ENCODE assay signal across 8 cellular contexts in the genomic region with DNA sequence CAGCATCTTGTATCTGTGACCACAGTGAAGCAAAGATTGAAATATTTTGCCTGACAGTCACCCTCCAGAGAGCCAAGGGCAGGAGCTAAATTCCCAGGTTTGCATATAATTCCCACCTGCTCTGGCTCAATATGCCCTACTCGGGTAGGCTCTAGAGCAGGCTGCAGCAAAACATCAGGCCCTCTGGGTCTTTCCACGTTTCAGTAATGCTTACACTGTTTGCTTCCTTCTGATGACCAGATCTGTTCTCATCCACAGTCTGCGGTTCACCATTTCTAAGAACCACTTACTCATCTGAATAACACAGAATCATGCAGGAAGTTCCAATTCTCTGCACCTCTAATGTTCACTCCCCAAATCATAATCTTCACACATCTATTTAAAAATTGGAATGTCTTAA.
DNase-seq lines count a peak whose midpoint lies in the region; ATAC-seq and TF ChIP-seq lines count a peak whose summit lies in the region.

No MANE protein-coding gene starts in this region.

- DNase-seq in GM12865 (ENCODE audit: low read depth) (peak; percentile 58), OCI-M1 (lab: John Stamatoyannopoulos, UW) (peak; percentile 91), amniotic epithelial cell (ENCODE audit: low read depth) (peak; percentile 82), LoVo (ENCODE audit: low spot score) (no peak), NCI-H1417 (lab: John Stamatoyannopoulos, UW) (no peak), NCI-H2107 (lab: John Stamatoyannopoulos, UW) (no peak)
- DNase-seq in stimulated activated CD4-positive, alpha-beta T cell treated with anti-CD3 and anti-CD28 coated beads, Interleukin-2, amount 100 ng/mL, for 24 hours = peak; percentile 19 to 41

- ATAC-seq in HG02571 (IDR thresholded peaks at IDR 0.05; ENCODE audit: unreplicated experiment) = peak; percentile 86

- no peak overlapping the region for H3K4me3 ChIP-seq in GM12865 (ENCODE audit: low read depth, low read length)

- no peak for TF ChIP-seq CTCF in GM12865 (IDR thresholded peaks at IDR 0.05; ENCODE audit: insufficient read depth, low read depth, low read length, missing control alignments)

Comparison
In these comparisons a context has a peak if more than half of its experiments do, and no peak if none do; other contexts are left out.
1. DNase-seq: peak in GM12865 (single experiment), OCI-M1 (single experiment), amniotic epithelial cell (single experiment) and stimulated activated CD4-positive, alpha-beta T cell treated with anti-CD3 and anti-CD28 coated beads, Interleukin-2, amount 100 ng/mL, for 24 hours (2 of 2); none in LoVo (single experiment), NCI-H1417 (0 of 3) and NCI-H2107 (single experiment).